ENCODE assay signal across 1 cellular context in the genomic region with DNA sequence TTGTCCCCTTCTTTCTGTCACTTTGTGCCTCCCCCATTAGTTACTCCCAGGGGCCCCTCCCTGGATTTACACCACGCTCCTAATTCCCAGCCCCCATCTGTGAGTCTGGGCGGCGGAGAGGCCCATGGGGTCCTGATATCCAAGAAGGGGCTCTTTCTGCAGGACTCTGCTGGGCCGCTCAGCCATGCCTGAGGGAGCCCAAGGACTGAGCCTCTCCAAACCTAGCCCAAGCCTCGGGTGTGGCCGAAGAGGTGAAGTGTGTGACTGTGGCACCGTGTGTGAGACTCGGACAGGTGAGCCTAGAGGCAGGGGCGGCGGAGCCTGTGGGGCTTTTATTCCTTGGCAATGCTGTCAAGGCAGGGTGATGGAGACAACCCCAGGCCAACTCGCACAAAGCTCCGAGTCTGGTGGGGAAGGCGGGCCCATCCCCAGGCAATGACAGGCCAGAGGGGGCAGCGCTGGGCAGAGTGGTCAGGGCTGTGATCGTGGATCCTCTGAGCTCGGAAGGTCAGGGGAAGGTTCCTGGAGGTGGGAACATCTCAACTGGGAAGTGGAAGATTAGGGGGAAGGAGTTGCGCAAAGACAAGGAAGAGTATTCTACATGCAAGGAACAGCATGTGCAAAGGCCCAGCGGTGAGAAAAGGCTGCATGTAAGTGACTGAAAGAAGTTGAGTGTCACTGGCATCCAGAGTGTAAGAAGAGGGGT.
TF ChIP-seq lines count a peak whose summit lies in the region.

No MANE protein-coding gene starts in this region.

TF ChIP-seq in IMR-90, 13 proteins besides CTCF, POLR2A, EP300 and RAD21:
- TF ChIP-seq MAZ (IDR thresholded peaks at IDR 0.05; ENCODE audit: borderline replicate concordance, low read depth, low read length) (no peak), RCOR1 (IDR thresholded peaks at IDR 0.05; ENCODE audit: insufficient replicate concordance, low read length) (no peak), CEBPB (IDR thresholded peaks at IDR 0.05; ENCODE audit: low read depth, low read length) (peak; percentile 80), MXI1 (IDR thresholded peaks at IDR 0.05; ENCODE audit: borderline replicate concordance, low read depth, low read length) (0 out of 2 replicates have a peak, but pooled peaks have one; percentile 6)
